In the genomic region with DNA sequence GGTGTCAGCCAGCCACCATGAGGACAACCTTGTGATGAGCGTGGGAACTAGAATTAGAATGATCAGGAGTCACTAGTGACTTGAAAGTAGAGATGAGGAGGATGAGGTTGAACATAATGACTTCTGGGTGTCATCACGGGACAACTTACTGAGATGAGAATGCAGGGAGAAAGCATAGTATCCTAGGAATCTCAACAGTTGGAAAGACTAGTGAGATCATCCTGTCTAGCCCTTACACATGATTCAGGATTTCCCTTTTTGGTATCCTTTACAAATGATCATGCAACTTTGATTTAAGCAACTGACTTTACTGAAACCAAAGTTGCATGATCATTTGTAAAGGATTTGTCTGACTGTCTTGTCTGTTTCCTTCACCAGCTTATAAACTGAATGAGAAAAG, we compare ENCODE assay signal across 21 cellular contexts. TPM values are rescaled to one million over a fixed set of nuclear protein-coding genes. Genes with fewer than 3 reads are reported as not detected.
DNase-seq lines count a peak whose midpoint lies in the region; ATAC-seq, FAIRE-seq and TF ChIP-seq lines count a peak whose summit lies in the region.
"Had no signal": no experiment of that assay in that cellular context is flagged by ENCODE, and none has a peak within 500 bp of the region (broad histone marks: within the 10 kb centered on the region; RNA-seq: fewer than 3 reads in every experiment).

No MANE protein-coding gene starts in this region.

- H3K79me2 ChIP-seq in smooth muscle cell (ENCODE audit: low read depth) = no peaks in the 10 kb centered on the region

- peak overlapping the region; percentile 37 for H3K9ac ChIP-seq in smooth muscle cell (ENCODE audit: low read depth)

- TF ChIP-seq POLR2A in GM12891 (IDR thresholded peaks at IDR 0.05; ENCODE audit: low read depth, low read length) (no peak), right lobe of liver (IDR thresholded peaks at IDR 0.05) (no peak)

- no peak overlapping the region for H2AFZ ChIP-seq in smooth muscle cell (ENCODE audit: low read depth)

- H3K9me3 ChIP-seq in T-helper 17 cell (ENCODE audit: control insufficient read depth, low read length, poor library complexity, severe bottlenecking) = no peaks in the 10 kb centered on the region
- H3K9me3 ChIP-seq in smooth muscle cell (replicated peaks; ENCODE audit: low read depth) = no peaks in the 10 kb centered on the region
- H3K9me3 ChIP-seq in right lobe of liver = no peaks in the 10 kb centered on the region
- H3K9me3 ChIP-seq: tibial nerve had no signal

- peak overlapping the region; percentile 27 for H3K27ac Mint-ChIP-seq in T-helper 17 cell
- H3K27ac Mint-ChIP-seq: activated CD4-positive, alpha-beta memory T cell treated with anti-CD3 and anti-CD28 coated beads for 36 hours; activated naive CD8-positive, alpha-beta T cell treated with anti-CD3 and anti-CD28 coated beads for 36 hours; progenitor cell of endocrine pancreas had no signal

- H3K4me3 ChIP-seq in fibroblast of villous mesenchyme (ENCODE audit: low read depth, low read length) = no peak overlapping the region
- no peak overlapping the region for H3K4me3 ChIP-seq in smooth muscle cell
- no peak overlapping the region for H3K4me3 ChIP-seq in right lobe of liver
- H3K4me3 ChIP-seq: tibial nerve had no signal

- H3K4me3 Mint-ChIP-seq in T-helper 17 cell = no peak overlapping the region
- H3K4me3 Mint-ChIP-seq: activated CD4-positive, alpha-beta memory T cell treated with anti-CD3 and anti-CD28 coated beads for 36 hours; activated naive CD8-positive, alpha-beta T cell treated with anti-CD3 and anti-CD28 coated beads for 36 hours had no signal

- peaks cover 2% of the 10 kb centered on the region for H3K36me3 Mint-ChIP-seq in T-helper 17 cell (ENCODE audit: low read depth)
- H3K36me3 Mint-ChIP-seq: activated CD4-positive, alpha-beta memory T cell treated with anti-CD3 and anti-CD28 coated beads for 36 hours had no signal

- no peaks in the 10 kb centered on the region for H3F3A ChIP-seq in smooth muscle cell (ENCODE audit: low read depth)

- no peak overlapping the region for H3K4me2 ChIP-seq in smooth muscle cell

- peak; percentile 38 for FAIRE-seq in GM12891 (lab: Jason Lieb, UNC)
- FAIRE-seq: GM19239 had no signal

- peaks cover 16% of the 10 kb centered on the region for H3K4me1 Mint-ChIP-seq in T-helper 17 cell

- ATAC-seq in T-helper 17 cell (no peak), GM19395 (IDR thresholded peaks at IDR 0.05; ENCODE audit: unreplicated experiment) (no peak), right lobe of liver (no peak)
- ATAC-seq: foreskin keratinocyte, left lobe of liver had no signal

- no peaks in the 10 kb centered on the region for H3K36me3 ChIP-seq in smooth muscle cell (ENCODE audit: low read depth)
- H3K36me3 ChIP-seq in right lobe of liver = no peaks in the 10 kb centered on the region
- H3K36me3 ChIP-seq: tibial nerve had no signal

- DNase-seq in GM12891 (ENCODE audit: insufficient read length, low spot score) (no peak), T-helper 17 cell (no peak), fibroblast of villous mesenchyme (ENCODE audit: low read depth) (peak; percentile 53), smooth muscle cell (lab: John Stamatoyannopoulos, UW; ENCODE audit: unreplicated experiment) (no peak), D341Med (ENCODE audit: low spot score) (no peak), right lobe of liver (no peak)
- DNase-seq: activated CD4-positive, alpha-beta memory T cell treated with anti-CD3 and anti-CD28 coated beads for 36 hours; activated naive CD8-positive, alpha-beta T cell treated with anti-CD3 and anti-CD28 coated beads for 36 hours; activated T-cell treated with anti-CD3 and anti-CD28 coated beads, Interleukin-2, amount 50 U/mL, for 1 hour; central memory CD4-positive, alpha-beta T cell; DMS153; NCI-H146; SW 1271 had no signal

- peaks cover 11% of the 10 kb centered on the region for H3K4me1 ChIP-seq in smooth muscle cell (ENCODE audit: low read depth)
- no peaks in the 10 kb centered on the region for H3K4me1 ChIP-seq in right lobe of liver
- H3K4me1 ChIP-seq: tibial nerve had no signal

- H3K27me3 Mint-ChIP-seq in T-helper 17 cell = no peaks in the 10 kb centered on the region
- H3K27me3 Mint-ChIP-seq: activated CD4-positive, alpha-beta memory T cell treated with anti-CD3 and anti-CD28 coated beads for 36 hours; activated naive CD8-positive, alpha-beta T cell treated with anti-CD3 and anti-CD28 coated beads for 36 hours had no signal

- H3K27ac ChIP-seq in smooth muscle cell (ENCODE audit: low read depth) (peak overlapping the region; percentile 82), right lobe of liver (no peak overlapping the region)
- H3K27ac ChIP-seq: C4-2B, foreskin keratinocyte, RWPE1, tibial nerve had no signal

- H4K20me1 ChIP-seq in smooth muscle cell (ENCODE audit: low read depth) = no peaks in the 10 kb centered on the region

- WGBS in smooth muscle cell (ENCODE audit: low lambda C conversion rate) = 50% methylated on average over 2 of the region's 2 CpGs
- 92% methylated on average over 2 of the region's 2 CpGs for WGBS in right lobe of liver (ENCODE audit: insufficient coverage, low coverage, low lambda C conversion rate, missing lambda C conversion rate)

- no peak for TF ChIP-seq CTCF in fibroblast of villous mesenchyme (IDR thresholded peaks at IDR 0.05; ENCODE audit: insufficient read depth, low read depth, low read length)
- no peak for TF ChIP-seq CTCF in smooth muscle cell (IDR thresholded peaks at IDR 0.05; ENCODE audit: borderline replicate concordance, insufficient read depth, poor library complexity, severe bottlenecking)
- TF ChIP-seq CTCF in right lobe of liver (IDR thresholded peaks at IDR 0.05) = no peak

- H3K27me3 ChIP-seq in smooth muscle cell (ENCODE audit: low read depth) (no peaks in the 10 kb centered on the region), right lobe of liver (no peaks in the 10 kb centered on the region)
- H3K27me3 ChIP-seq: foreskin keratinocyte, tibial nerve had no signal

- intact Hi-C loops in right lobe of liver (cut with DNase I) = no loop called here

TF ChIP-seq in GM12891, 5 proteins besides CTCF, POLR2A, EP300 and RAD21:
- TF ChIP-seq POLR2AphosphoS5 (IDR thresholded peaks at IDR 0.05; ENCODE audit: low read depth, low read length) = no peak
- TF ChIP-seq PAX5 (IDR thresholded peaks at IDR 0.05; ENCODE audit: insufficient read depth, low read length, severe bottlenecking) = no peak
- no peak for TF ChIP-seq TAF1 (IDR thresholded peaks at IDR 0.05; ENCODE audit: low read depth, low read length)
- no peak for TF ChIP-seq SPI1 (IDR thresholded peaks at IDR 0.05; ENCODE audit: low read depth, low read length)
- no peak for TF ChIP-seq POU2F2 (IDR thresholded peaks at IDR 0.05; ENCODE audit: low read depth, low read length)

RNA-seq across cellular contexts. Expression of a gene that starts 51.8 kb away (rescaled TPM):
- 28.8 TPM for polyA plus RNA-seq in GM12891 (2012; ENCODE audit: low read depth, missing spikeins)
- 100 to 1,000 TPM; 175 to 204 TPM for total RNA-seq in T-helper 17 cell
- total RNA-seq in fibroblast of villous mesenchyme = 395 and 671 TPM in 2 replicates
- 333 and 376 TPM in 2 replicates for total RNA-seq in smooth muscle cell
- 140 and 152 TPM in 2 replicates for polyA plus RNA-seq in smooth muscle cell
- total RNA-seq in right lobe of liver = 100 to 1,000 TPM in 1 of 6 experiments, 10 to 100 TPM in 5; 15.9 to 117 (median 31.9) TPM
